9 cellular contexts compared by ENCODE assay signal in genomic region chr15:63044077-63044644, GRCh38. TPM values are rescaled to one million over a fixed set of nuclear protein-coding genes. Genes with fewer than 3 reads are reported as not detected.
DNase-seq lines count a peak whose midpoint lies in the region; ATAC-seq and TF ChIP-seq lines count a peak whose summit lies in the region.
"Had no signal": no experiment of that assay in that cellular context is flagged by ENCODE, and none has a peak within 500 bp of the region (broad histone marks: within the 10 kb centered on the region; RNA-seq: fewer than 3 reads in every experiment).

No MANE protein-coding gene starts in this region.

- intact Hi-C loops in A673 (cut with micrococcal nuclease; ENCODE audit: unreplicated experiment): no loop called here

- H3K9me3 Mint-ChIP-seq in naive thymus-derived CD8-positive, alpha-beta T cell: no peaks in the 10 kb centered on the region

- TF ChIP-seq CTCF in A673 (conservative IDR thresholded peaks at IDR 0.05; ENCODE audit: low read depth, low read length): no peak
- TF ChIP-seq CTCF in epithelial cell of esophagus (IDR thresholded peaks at IDR 0.05; ENCODE audit: insufficient read depth, low read depth, low read length, missing control alignments): no peak

- H3K4me1 ChIP-seq in A673 (ENCODE audit: insufficient read depth, low read length, poor library complexity, severe bottlenecking): peaks cover 20% of the 10 kb centered on the region

- H3K9me3 ChIP-seq in A673 (ENCODE audit: low read depth, low read length, poor library complexity, severe bottlenecking) (no peaks in the 10 kb centered on the region), MG63 (no peaks in the 10 kb centered on the region)

- no peak overlapping the region for H3K27ac ChIP-seq in A673 (ENCODE audit: low read depth, low read length, poor library complexity, severe bottlenecking)

- H3K27me3 Mint-ChIP-seq in naive thymus-derived CD8-positive, alpha-beta T cell: peaks cover 28 to 82% (median 57%) of the 10 kb centered on the region in 5 donors

- ATAC-seq in naive thymus-derived CD8-positive, alpha-beta T cell: no peak
- no peak for ATAC-seq in HG03521 (IDR thresholded peaks at IDR 0.05; ENCODE audit: unreplicated experiment)
- no peak for ATAC-seq in GM21515 (IDR thresholded peaks at IDR 0.05; ENCODE audit: unreplicated experiment)

- CTCF ChIA-PET in A673 (lab: Charles Lee): no interaction called here

- H3K36me3 ChIP-seq in A673 (ENCODE audit: insufficient read depth, low read length, poor library complexity, severe bottlenecking) (no peaks in the 10 kb centered on the region), MG63 (peaks cover 3% of the 10 kb centered on the region; the same call in 1 of the 2 replicates)

- H3K27ac Mint-ChIP-seq in naive thymus-derived CD8-positive, alpha-beta T cell: no peak overlapping the region

- no TSS peak for BruUV-seq in A673 (replicated peaks; lab: Mats Ljungman, UMichigan)

- H3K27me3 ChIP-seq in A673 (replicated peaks; ENCODE audit: insufficient read depth, low read depth, low read length, poor library complexity) (peaks cover 68% of the 10 kb centered on the region), MG63 (no peaks in the 10 kb centered on the region)

- H3K4me3 Mint-ChIP-seq in naive thymus-derived CD8-positive, alpha-beta T cell: peak overlapping the region in 8 of 10 donors; percentile 12 to 70 (median 58)

- POLR2A ChIA-PET in A673 (lab: Charles Lee; ENCODE audit: low non-redundant PET): no interaction called here
- POLR2A ChIA-PET in naive thymus-derived CD8-positive, alpha-beta T cell (lab: Charles Lee): no interaction called here

- DNase-seq in A673 (ENCODE audit: low spot score) (no peak), MG63 (no peak), epithelial cell of esophagus (ENCODE audit: low read depth) (no peak), midbrain (lab: John Stamatoyannopoulos, UW) (no peak), GOT3 (lab: John Stamatoyannopoulos, UW) (no peak)
- no peak for DNase-seq in naive thymus-derived CD8-positive, alpha-beta T cell
- DNase-seq: stimulated activated CD4-positive, alpha-beta T cell treated with anti-CD3 and anti-CD28 coated beads, Interleukin-4, amount 100 ng/mL, for 24 hours had no signal

- no peaks in the 10 kb centered on the region for H3K36me3 Mint-ChIP-seq in naive thymus-derived CD8-positive, alpha-beta T cell

- H3K4me3 ChIP-seq in A673 (ENCODE audit: low read depth, low read length, poor library complexity, severe bottlenecking) (peak overlapping the region; percentile 49), MG63 (peak overlapping the region; percentile 53), epithelial cell of esophagus (ENCODE audit: low read length) (peak overlapping the region; percentile 91)

- peaks cover 10 to 30% (median 21%) of the 10 kb centered on the region in 4 donors for H3K4me1 Mint-ChIP-seq in naive thymus-derived CD8-positive, alpha-beta T cell

RNA-seq across cellular contexts. Expression of gene TPM1, which starts 1.6 kb away (rescaled TPM):
- total RNA-seq in A673 (2021): 31.2 and 34.5 TPM in 2 replicates
- total RNA-seq in MG63 (2014; rRNA removed; shearing (Covaris generic); ENCODE audit: low replicate concordance): 441 and 711 TPM in 2 replicates
- total RNA-seq in naive thymus-derived CD8-positive, alpha-beta T cell: 10 to 100 TPM; 20.6 to 21.2 TPM
- 1 to 10 TPM; 5.1 to 6.0 (median 5.4) TPM for polyA plus RNA-seq in naive thymus-derived CD8-positive, alpha-beta T cell

Comparison
In these comparisons a context has a peak if more than half of its experiments do, and no peak if none do; other contexts are left out.
1. RNA of gene TPM1, which starts 1.6 kb away (total RNA-seq): 441 to 711 TPM in MG63; 31.2 to 34.5 TPM in A673 and 20.6 to 21.2 TPM in naive thymus-derived CD8-positive, alpha-beta T cell; every median in the first group is over 10 times any median in the second.
2. Peak in every context shown above with its lines, with median percentiles within 50 percentile points of each other: H3K4me3 ChIP-seq.